1 cellular context compared by ENCODE assay signal in genomic region chr10:17428096-17428615, GRCh38.
TF ChIP-seq lines count a peak whose summit lies in the region.

No MANE protein-coding gene starts in this region.

TF ChIP-seq in K562, 482 proteins besides CTCF, POLR2A, EP300 and RAD21 (continued from another document and continues in another):
- TF ChIP-seq ZBTB9 (CRISPR knock-in tag; IDR thresholded peaks at IDR 0.05) (no peak), ZNF232 (CRISPR knock-in tag; IDR thresholded peaks at IDR 0.05) (no peak), ZBTB11 (CRISPR knock-in tag; IDR thresholded peaks at IDR 0.05) (no peak), CHAMP1 (IDR thresholded peaks at IDR 0.05) (no peak), CHCHD3 (CRISPR knock-in tag; IDR thresholded peaks at IDR 0.05) (no peak), NUFIP1 (IDR thresholded peaks at IDR 0.05; ENCODE audit: partially characterized antibody) (no peak), ZNF766 (CRISPR knock-in tag; conservative IDR thresholded peaks at IDR 0.05) (no peak), E4F1 (CRISPR knock-in tag; IDR thresholded peaks at IDR 0.05; ENCODE audit: borderline replicate concordance) (no peak), HDAC1 (IDR thresholded peaks at IDR 0.05) (no peak), CCNT2 (IDR thresholded peaks at IDR 0.05; ENCODE audit: borderline replicate concordance, extremely low read depth, insufficient read length, low read depth, low read length) (no peak), FOXK1 (CRISPR knock-in tag; IDR thresholded peaks at IDR 0.05; ENCODE audit: borderline replicate concordance) (no peak), ZBTB40 (IDR thresholded peaks at IDR 0.05) (no peak), ZBTB40 (CRISPR knock-in tag; IDR thresholded peaks at IDR 0.05) (no peak), ZNF395 (CRISPR knock-in tag; IDR thresholded peaks at IDR 0.05) (no peak; the same call in 1 of the 2 replicates), ZNF12 (CRISPR knock-in tag; IDR thresholded peaks at IDR 0.05) (0 out of 2 replicates have a peak, but pooled peaks have one; percentile 54), CUX1 (CRISPR knock-in tag; IDR thresholded peaks at IDR 0.05) (peak; percentile 14; the same call in 1 of the 2 replicates), POLR3A (IDR thresholded peaks at IDR 0.05; ENCODE audit: borderline replicate concordance, extremely low read depth, insufficient read depth, insufficient read length) (no peak), ZNF644 (tag; IDR thresholded peaks at IDR 0.05; ENCODE audit: low read depth) (0 out of 2 replicates have a peak, but pooled peaks have one; percentile 50), MLX (CRISPR knock-in tag; conservative IDR thresholded peaks at IDR 0.05) (0 out of 4 replicates have a peak, but pooled peaks of 1 of the 2 experiments have one; percentile 53), ZNF311 (CRISPR knock-in tag; IDR thresholded peaks at IDR 0.05) (peak; percentile 49), WHSC1 (IDR thresholded peaks at IDR 0.05; ENCODE audit: low read length) (no peak), JUND (IDR thresholded peaks at IDR 0.05; ENCODE audit: borderline replicate concordance, low read depth, low read length) (0 out of 2 replicates have a peak, but pooled peaks have one; percentile 21), JUND (tag; IDR thresholded peaks at IDR 0.05; ENCODE audit: borderline replicate concordance, low read depth, low read length) (no peak)
